In genomic region chr2:148813603-148814065, GRCh38 we compare ENCODE assay signal across 8 cellular contexts.
A peak's percentile ranks its signal among the peaks of the same experiment; 100 is the strongest.
DNase-seq lines count a peak whose midpoint lies in the region; ATAC-seq and TF ChIP-seq lines count a peak whose summit lies in the region.

No MANE protein-coding gene starts in this region.

- H3K9me3 Mint-ChIP-seq in activated T-helper 1 cell treated with anti-CD3 and anti-CD28 coated beads, Interleukin-12 subunit alpha, Interleukin-12 subunit beta, Interleukin-2, Interleukin-4 antibody, amounts not matched to agents 30 ng/mL and 10 ng/mL and 1 ng/mL, durations not matched to agents 14 hours and 24 hours and 36 hours: no peaks in the 10 kb centered on the region

- no peaks in the 10 kb centered on the region for H4K20me1 ChIP-seq in DOHH2 (ENCODE audit: control insufficient read depth, insufficient read depth, low read depth, low read length)

- H3K4me1 ChIP-seq in DOHH2 (ENCODE audit: control insufficient read depth, low read length): peaks cover 13% of the 10 kb centered on the region
- peaks cover 42% of the 10 kb centered on the region for H3K4me1 ChIP-seq in HUES64 (ENCODE audit: insufficient read depth, low read length)

- H3K27me3 Mint-ChIP-seq in activated T-helper 1 cell treated with anti-CD3 and anti-CD28 coated beads, Interleukin-12 subunit alpha, Interleukin-12 subunit beta, Interleukin-2, Interleukin-4 antibody, amounts not matched to agents 30 ng/mL and 10 ng/mL and 1 ng/mL, durations not matched to agents 14 hours and 24 hours and 36 hours (ENCODE audit: insufficient read depth): peaks cover 13% of the 10 kb centered on the region

- no peak overlapping the region for H3K4me2 ChIP-seq in DOHH2 (ENCODE audit: low read length)

- 6% methylated on average over 11 of the region's 11 CpGs for WGBS in HUES64

- no peaks in the 10 kb centered on the region for H3K9me2 ChIP-seq in DOHH2 (replicated peaks; ENCODE audit: control insufficient read depth, low read length)

- no peaks in the 10 kb centered on the region for H3K36me3 Mint-ChIP-seq in activated T-helper 1 cell treated with anti-CD3 and anti-CD28 coated beads, Interleukin-12 subunit alpha, Interleukin-12 subunit beta, Interleukin-2, Interleukin-4 antibody, amounts not matched to agents 30 ng/mL and 10 ng/mL and 1 ng/mL, durations not matched to agents 14 hours and 24 hours and 36 hours (ENCODE audit: low read depth)

- ATAC-seq in GM21447 (IDR thresholded peaks at IDR 0.05; ENCODE audit: unreplicated experiment): peak; percentile 99

- H3K36me3 ChIP-seq in DOHH2 (ENCODE audit: control insufficient read depth, low read length) (no peaks in the 10 kb centered on the region), HUES64 (ENCODE audit: insufficient read depth, low read length) (no peaks in the 10 kb centered on the region)

- intact Hi-C loops in activated T-helper 1 cell treated with anti-CD3 and anti-CD28 coated beads, Interleukin-12 subunit alpha, Interleukin-12 subunit beta, Interleukin-2, Interleukin-4 antibody, amounts not matched to agents 30 ng/mL and 10 ng/mL and 1 ng/mL, durations not matched to agents 14 hours and 24 hours and 36 hours (cut with micrococcal nuclease): loop anchor here (1.0 to 5.0 kb wide), 5 partner anchors 64 to 291 kb away; partner anchors contain the start of gene KIF5C

- peak; percentile 43 for DNase-seq in activated T-helper 1 cell treated with anti-CD3 and anti-CD28 coated beads, Interleukin-12 subunit alpha, Interleukin-12 subunit beta, Interleukin-2, Interleukin-4 antibody, amounts not matched to agents 30 ng/mL and 10 ng/mL and 1 ng/mL, durations not matched to agents 14 hours and 24 hours and 36 hours (ENCODE audit: low spot score)
- DNase-seq in stimulated activated CD4-positive, alpha-beta T cell treated with anti-CD3 and anti-CD28 coated beads, Interleukin-1b, Interleukin-23, amount 100 ng/mL, for 24 hours (ENCODE audit: low read depth in 4 of 4, low spot score in 1 of 4): peak; percentile 34 to 57 (median 36)
- DNase-seq in NCI-H1092 treated with DMSO at 0.1 percent for 48 hours (lab: John Stamatoyannopoulos, UW) (no peak), NCI-H82 treated with DMSO at 0.1 percent for 48 hours (lab: John Stamatoyannopoulos, UW; ENCODE audit: unreplicated experiment) (no peak), GM03348 (ENCODE audit: low spot score) (no peak)

- H3K4me1 Mint-ChIP-seq in activated T-helper 1 cell treated with anti-CD3 and anti-CD28 coated beads, Interleukin-12 subunit alpha, Interleukin-12 subunit beta, Interleukin-2, Interleukin-4 antibody, amounts not matched to agents 30 ng/mL and 10 ng/mL and 1 ng/mL, durations not matched to agents 14 hours and 24 hours and 36 hours (ENCODE audit: low read depth): peaks cover 11% of the 10 kb centered on the region

- no peak overlapping the region for H3K27ac Mint-ChIP-seq in activated T-helper 1 cell treated with anti-CD3 and anti-CD28 coated beads, Interleukin-12 subunit alpha, Interleukin-12 subunit beta, Interleukin-2, Interleukin-4 antibody, amounts not matched to agents 30 ng/mL and 10 ng/mL and 1 ng/mL, durations not matched to agents 14 hours and 24 hours and 36 hours

- no peaks in the 10 kb centered on the region for H3K79me2 ChIP-seq in DOHH2 (ENCODE audit: control insufficient read depth, low read length)

- TF ChIP-seq CTCF in DOHH2 (IDR thresholded peaks at IDR 0.05; ENCODE audit: low read depth, low read length, poor library complexity, severe bottlenecking): peak; percentile 56

- no peak overlapping the region for H3K4me3 Mint-ChIP-seq in activated T-helper 1 cell treated with anti-CD3 and anti-CD28 coated beads, Interleukin-12 subunit alpha, Interleukin-12 subunit beta, Interleukin-2, Interleukin-4 antibody, amounts not matched to agents 30 ng/mL and 10 ng/mL and 1 ng/mL, durations not matched to agents 14 hours and 24 hours and 36 hours

- H3K4me3 ChIP-seq in DOHH2 (ENCODE audit: low read length) (no peak overlapping the region), HUES64 (ENCODE audit: low read length) (0 out of 2 replicates have a peak overlapping the region, but pooled peaks have one; percentile 15)

- H3F3A ChIP-seq in DOHH2 (ENCODE audit: control insufficient read depth, insufficient read depth): no peaks in the 10 kb centered on the region

- no peaks in the 10 kb centered on the region for H3K9me3 ChIP-seq in DOHH2 (ENCODE audit: control insufficient read depth, insufficient read depth, low read length)
- H3K9me3 ChIP-seq in HUES64 (ENCODE audit: insufficient read depth, low read depth, low read length): no peaks in the 10 kb centered on the region

- H3K9ac ChIP-seq in HUES64 (ENCODE audit: low read depth, low read length): peak overlapping the region; percentile 18; the same call in 1 of the 2 replicates

- peaks cover 16% of the 10 kb centered on the region for H3K27me3 ChIP-seq in DOHH2 (ENCODE audit: control insufficient read depth, low read length)
- no peaks in the 10 kb centered on the region for H3K27me3 ChIP-seq in HUES64 (ENCODE audit: insufficient read depth, low read length)

- H3K27ac ChIP-seq in DOHH2 (ENCODE audit: low read depth, low read length): no peak overlapping the region
- peak overlapping the region; percentile 83 for H3K27ac ChIP-seq in HUES64 (ENCODE audit: low read depth, low read length)

Comparison
In these comparisons a context has a peak if more than half of its experiments do, and no peak if none do; other contexts are left out.
1. DNase-seq: peak in activated T-helper 1 cell treated with anti-CD3 and anti-CD28 coated beads, Interleukin-12 subunit alpha, Interleukin-12 subunit beta, Interleukin-2, Interleukin-4 antibody, amounts not matched to agents 30 ng/mL and 10 ng/mL and 1 ng/mL, durations not matched to agents 14 hours and 24 hours and 36 hours (single experiment) and stimulated activated CD4-positive, alpha-beta T cell treated with anti-CD3 and anti-CD28 coated beads, Interleukin-1b, Interleukin-23, amount 100 ng/mL, for 24 hours (4 of 4); none in NCI-H1092 treated with DMSO at 0.1 percent for 48 hours (single experiment), NCI-H82 treated with DMSO at 0.1 percent for 48 hours (single experiment) and GM03348 (single experiment).